Comparison of ENCODE assay signal across 23 cellular contexts in the genomic region with DNA sequence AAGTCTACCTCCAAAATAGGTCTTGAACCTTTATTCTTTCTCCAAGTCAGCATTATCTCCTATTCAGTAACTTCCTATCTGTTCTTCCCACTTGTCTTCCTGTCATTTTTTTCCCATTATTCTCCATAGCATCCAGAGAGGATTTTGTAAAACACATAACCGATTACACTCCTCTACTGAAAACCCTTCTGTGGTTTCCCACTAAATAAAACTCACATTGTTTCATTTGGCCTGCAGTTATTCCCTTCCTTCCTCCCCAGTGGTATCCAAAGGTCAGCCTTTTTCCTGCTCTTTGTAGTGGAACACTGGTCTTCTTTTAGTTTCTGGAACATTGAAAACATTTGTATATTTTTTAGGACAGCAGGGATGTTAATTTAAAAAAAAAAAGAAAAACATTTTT.
"Had no signal": no experiment of that assay in that cellular context is flagged by ENCODE, and none has a peak within 500 bp of the region (broad histone marks: within the 10 kb centered on the region; RNA-seq: fewer than 3 reads in every experiment).

No MANE protein-coding gene starts in this region.

- H3K36me3 ChIP-seq: colonic mucosa, lower lobe of right lung had no signal

- H3K27ac ChIP-seq: colonic mucosa, foreskin keratinocyte, lower lobe of right lung, tibial artery, VCaP had no signal

- H3K36me3 Mint-ChIP-seq: stimulated activated effector memory CD8-positive, alpha-beta T cell treated with anti-CD3 and anti-CD28 coated beads, Interleukin-12 subunit alpha, Interleukin-12 subunit beta, amount 100 ng/mL, for 72 hours had no signal

- H3K27me3 Mint-ChIP-seq: activated CD4-positive, alpha-beta memory T cell treated with anti-CD3 and anti-CD28 coated beads, Interleukin-2, amount 10 ng/mL, durations not matched to agents 7 days and 5 days; activated CD4-positive, alpha-beta T cell treated with anti-CD3 and anti-CD28 coated beads, Interleukin-2, amount 10 ng/mL, durations not matched to agents 24 days and 14 days; activated naive CD8-positive, alpha-beta T cell treated with anti-CD3 and anti-CD28 coated beads, Interleukin-2, amount 10 ng/mL, durations not matched to agents 7 days and 5 days; naive B cell; stimulated activated naive CD8-positive, alpha-beta T cell treated with anti-CD3 and anti-CD28 coated beads, Interleukin-15, amount 100 ng/mL, for 72 hours; T-cell had no signal

- DNase-seq: activated CD4-positive, alpha-beta memory T cell treated with anti-CD3 and anti-CD28 coated beads, Interleukin-2, amount 10 ng/mL, durations not matched to agents 7 days and 5 days; activated CD4-positive, alpha-beta T cell treated with anti-CD3 and anti-CD28 coated beads, Interleukin-2, amount 10 ng/mL, durations not matched to agents 24 days and 14 days; activated effector memory CD4-positive, alpha-beta T cell treated with Interleukin-2 at 50 U/mL for 16 hours; activated naive CD4-positive, alpha-beta T cell treated with anti-CD3 and anti-CD28 coated beads for 36 hours; activated naive CD8-positive, alpha-beta T cell treated with anti-CD3 and anti-CD28 coated beads, Interleukin-2, amount 10 ng/mL, durations not matched to agents 7 days and 5 days; activated T-cell treated with anti-CD3 and anti-CD28 coated beads, Interleukin-2, amount 50 U/mL, for 72 hours; amniotic stem cell; colonic mucosa; foreskin keratinocyte; glutamatergic neuron; islet precursor cell; left colon; lower lobe of right lung; naive B cell; occipital lobe; stimulated activated CD4-positive, alpha-beta T cell treated with anti-CD3 and anti-CD28 coated beads, Interleukin-1b, Interleukin-23, amount 100 ng/mL, for 48 hours; stimulated activated naive CD8-positive, alpha-beta T cell treated with anti-CD3 and anti-CD28 coated beads, Interleukin-15, amount 100 ng/mL, for 72 hours; T-cell; tibial artery had no signal

- H3K4me1 Mint-ChIP-seq: activated CD4-positive, alpha-beta memory T cell treated with anti-CD3 and anti-CD28 coated beads, Interleukin-2, amount 10 ng/mL, durations not matched to agents 7 days and 5 days; activated CD4-positive, alpha-beta T cell treated with anti-CD3 and anti-CD28 coated beads, Interleukin-2, amount 10 ng/mL, durations not matched to agents 24 days and 14 days; stimulated activated effector memory CD8-positive, alpha-beta T cell treated with anti-CD3 and anti-CD28 coated beads, Interleukin-12 subunit alpha, Interleukin-12 subunit beta, amount 100 ng/mL, for 72 hours; stimulated activated naive CD8-positive, alpha-beta T cell treated with anti-CD3 and anti-CD28 coated beads, Interleukin-15, amount 100 ng/mL, for 72 hours; T-cell had no signal

- H3K4me3 Mint-ChIP-seq: activated CD4-positive, alpha-beta memory T cell treated with anti-CD3 and anti-CD28 coated beads, Interleukin-2, amount 10 ng/mL, durations not matched to agents 7 days and 5 days; activated CD4-positive, alpha-beta T cell treated with anti-CD3 and anti-CD28 coated beads, Interleukin-2, amount 10 ng/mL, durations not matched to agents 24 days and 14 days; activated naive CD4-positive, alpha-beta T cell treated with anti-CD3 and anti-CD28 coated beads for 36 hours; activated naive CD8-positive, alpha-beta T cell treated with anti-CD3 and anti-CD28 coated beads, Interleukin-2, amount 10 ng/mL, durations not matched to agents 7 days and 5 days; activated T-cell treated with anti-CD3 and anti-CD28 coated beads, Interleukin-2, amount 50 U/mL, for 72 hours; naive B cell; stimulated activated effector memory CD8-positive, alpha-beta T cell treated with anti-CD3 and anti-CD28 coated beads, Interleukin-12 subunit alpha, Interleukin-12 subunit beta, amount 100 ng/mL, for 72 hours; stimulated activated naive CD8-positive, alpha-beta T cell treated with anti-CD3 and anti-CD28 coated beads, Interleukin-15, amount 100 ng/mL, for 72 hours; T-cell; T-helper 2 cell treated with Interferon-gamma antibody and Interleukin-4, amounts not matched to agents 5 μg/mL and 100 μg/mL, for 36 hours had no signal

- H3K9me3 ChIP-seq: colonic mucosa, lower lobe of right lung, tibial artery had no signal

- H3K27me3 ChIP-seq: colonic mucosa, foreskin keratinocyte, tibial artery had no signal

- ATAC-seq: activated CD4-positive, CD25-positive, alpha-beta regulatory T cell treated with anti-CD3 and anti-CD28 coated beads, Interleukin-2, amount 50 U/mL, for 24 hours; activated T-cell treated with anti-CD3 and anti-CD28 coated beads, Interleukin-2, amount 50 U/mL, for 72 hours; foreskin keratinocyte; left colon; lower lobe of right lung; stimulated activated effector memory CD8-positive, alpha-beta T cell treated with anti-CD3 and anti-CD28 coated beads, Interleukin-12 subunit alpha, Interleukin-12 subunit beta, amount 100 ng/mL, for 72 hours; stimulated activated naive CD8-positive, alpha-beta T cell treated with anti-CD3 and anti-CD28 coated beads, Interleukin-15, amount 100 ng/mL, for 72 hours; T-cell had no signal

- H3K27ac Mint-ChIP-seq: activated CD4-positive, alpha-beta memory T cell treated with anti-CD3 and anti-CD28 coated beads, Interleukin-2, amount 10 ng/mL, durations not matched to agents 7 days and 5 days; activated CD4-positive, alpha-beta T cell treated with anti-CD3 and anti-CD28 coated beads, Interleukin-2, amount 10 ng/mL, durations not matched to agents 24 days and 14 days; activated naive CD4-positive, alpha-beta T cell treated with anti-CD3 and anti-CD28 coated beads for 36 hours; activated naive CD8-positive, alpha-beta T cell treated with anti-CD3 and anti-CD28 coated beads, Interleukin-2, amount 10 ng/mL, durations not matched to agents 7 days and 5 days; activated T-cell treated with anti-CD3 and anti-CD28 coated beads, Interleukin-2, amount 50 U/mL, for 72 hours; stimulated activated naive CD8-positive, alpha-beta T cell treated with anti-CD3 and anti-CD28 coated beads, Interleukin-15, amount 100 ng/mL, for 72 hours; T-cell; T-helper 2 cell treated with Interferon-gamma antibody and Interleukin-4, amounts not matched to agents 5 μg/mL and 100 μg/mL, for 36 hours had no signal

- H3K4me3 ChIP-seq: colonic mucosa, lower lobe of right lung, tibial artery had no signal

- H3K9me3 Mint-ChIP-seq: T-cell; T-helper 2 cell treated with Interferon-gamma antibody and Interleukin-4, amounts not matched to agents 5 μg/mL and 100 μg/mL, for 36 hours had no signal

- H3K4me1 ChIP-seq: colonic mucosa, foreskin keratinocyte, lower lobe of right lung, tibial artery had no signal
